In genomic region chr1:33099290-33100118, GRCh38 we compare ENCODE assay signal across 8 cellular contexts. TPM values are rescaled to one million over a fixed set of nuclear protein-coding genes. Genes with fewer than 3 reads are reported as not detected.
DNase-seq lines count a peak whose midpoint lies in the region; ATAC-seq and TF ChIP-seq lines count a peak whose summit lies in the region.

No MANE protein-coding gene starts in this region.

- peak overlapping the region in 2 of 3 experiments; percentile 57 to 62 for H3K27ac Mint-ChIP-seq in nephron
- H3K27ac Mint-ChIP-seq in Caco-2 (ENCODE audit: unreplicated experiment): no peak overlapping the region

- H3K4me1 Mint-ChIP-seq in nephron (peaks cover 38% of the 10 kb centered on the region), Caco-2 (ENCODE audit: low read depth, unreplicated experiment) (no peaks in the 10 kb centered on the region)

- H3K9me3 ChIP-seq in breast epithelium (no peaks in the 10 kb centered on the region), upper lobe of right lung (no peaks in the 10 kb centered on the region), Caco-2 (no peaks in the 10 kb centered on the region)

- H3K4me3 Mint-ChIP-seq in nephron (peak overlapping the region in 1 of 3 experiments; percentile 42), Caco-2 (ENCODE audit: unreplicated experiment) (no peak overlapping the region)

- no peaks in the 10 kb centered on the region for H3K27me3 ChIP-seq in breast epithelium
- no peaks in the 10 kb centered on the region for H3K27me3 ChIP-seq in upper lobe of right lung
- H3K27me3 ChIP-seq in Caco-2 (replicated peaks; ENCODE audit: control insufficient read depth, insufficient read depth, low read length): no peaks in the 10 kb centered on the region; the same call in 1 of the 2 replicates

- H3K4me1 ChIP-seq in breast epithelium (peaks cover 0 to 3% of the 10 kb centered on the region in 2 donors), upper lobe of right lung (peaks cover 11% of the 10 kb centered on the region), Caco-2 (no peaks in the 10 kb centered on the region)

- intact Hi-C loops in breast epithelium (cut with DNase I; ENCODE audit: low total_unique reads) (loop anchor here (10.0 kb wide), 1 partner anchor 165 kb away; no protein-coding TSS in a partner anchor), upper lobe of right lung (cut with DNase I) (no loop called here), Caco-2 (cut with micrococcal nuclease; ENCODE audit: unreplicated experiment) (loop anchor here (10.0 kb wide), 1 partner anchor 515 kb away; no protein-coding TSS in a partner anchor)

- TF ChIP-seq CTCF in breast epithelium (IDR thresholded peaks at IDR 0.05) (peak; percentile 36 to 85 (median 85)), nephron (IDR thresholded peaks at IDR 0.05; ENCODE audit: unreplicated experiment in 3 of 3) (no peak), upper lobe of right lung (IDR thresholded peaks at IDR 0.05) (peak; percentile 28), Caco-2 (IDR thresholded peaks at IDR 0.05; ENCODE audit: insufficient read depth in 1 of 2, low read depth in 1 of 2, low read length in 1 of 2, severe bottlenecking in 1 of 2, unreplicated experiment in 1 of 2) (no peak)

- TF ChIP-seq POLR2A in breast epithelium (IDR thresholded peaks at IDR 0.05): no peak

- H3K9me3 Mint-ChIP-seq in nephron (no peaks in the 10 kb centered on the region), Caco-2 (ENCODE audit: unreplicated experiment) (no peaks in the 10 kb centered on the region)

- CTCF ChIA-PET in Caco-2 (lab: Charles Lee): no interaction called here

- no TSS peak for BruUV-seq in Caco-2 (replicated peaks; lab: Mats Ljungman, UMichigan)

- H3K36me3 ChIP-seq in breast epithelium (no peaks in the 10 kb centered on the region), upper lobe of right lung (no peaks in the 10 kb centered on the region), Caco-2 (ENCODE audit: control insufficient read depth, insufficient read depth, low read length) (no peaks in the 10 kb centered on the region)

- POLR2A ChIA-PET in Caco-2 (lab: Charles Lee): no interaction called here

- ATAC-seq in upper lobe of right lung: peak; percentile 90

- peak; percentile 24 for DNase-seq in GM19238 (ENCODE audit: insufficient read length, low spot score)
- DNase-seq in HPDE6-E6E7 (ENCODE audit: extremely low spot score): peak; percentile 94
- peak; percentile 97 for DNase-seq in UCSD-AML1 (lab: John Stamatoyannopoulos, UW; ENCODE audit: unreplicated experiment)
- DNase-seq in breast epithelium (ENCODE audit: low spot score in 2 of 2): peak; percentile 69 to 99
- no peak for DNase-seq in upper lobe of right lung
- no peak for DNase-seq in Caco-2
- no peak for DNase-seq in DMS153 treated with DMSO at 0.1 percent for 48 hours (lab: John Stamatoyannopoulos, UW; ENCODE audit: unreplicated experiment)

- H3K27ac ChIP-seq in breast epithelium (peak overlapping the region; percentile 89 to 91), upper lobe of right lung (peak overlapping the region; percentile 42)

- no peaks in the 10 kb centered on the region for H3K27me3 Mint-ChIP-seq in nephron (ENCODE audit: low read depth)
- H3K27me3 Mint-ChIP-seq in Caco-2 (ENCODE audit: insufficient read depth, unreplicated experiment): no peaks in the 10 kb centered on the region

- peaks cover 14% of the 10 kb centered on the region for H3K36me3 Mint-ChIP-seq in nephron (ENCODE audit: low read depth)
- H3K36me3 Mint-ChIP-seq in Caco-2 (ENCODE audit: insufficient read depth, unreplicated experiment): no peaks in the 10 kb centered on the region

- H3K4me3 ChIP-seq in breast epithelium (no peak overlapping the region), upper lobe of right lung (no peak overlapping the region), Caco-2 (ENCODE audit: low read depth, low read length) (no peak overlapping the region)

RNA-seq across cellular contexts. Expression of gene AZIN2, which starts 18.6 kb away (rescaled TPM):
- 10 to 100 TPM in 1 of 3 donors, 1 to 10 TPM in 2; 1.9 to 11.8 (median 7.9) TPM for total RNA-seq in breast epithelium
- 2.3 TPM for total RNA-seq in upper lobe of right lung
- 1.5 and 2.3 TPM in 2 replicates for total RNA-seq in Caco-2 (2022)

Comparison
In these comparisons a context has a peak if more than half of its experiments do, and no peak if none do; other contexts are left out.
1. DNase-seq: peak in GM19238 (single experiment), HPDE6-E6E7 (single experiment), UCSD-AML1 (single experiment) and breast epithelium (2 of 2); none in upper lobe of right lung (single experiment), Caco-2 (0 of 2) and DMS153 treated with DMSO at 0.1 percent for 48 hours (single experiment).
2. CTCF ChIP-seq: peak in breast epithelium (3 of 3) and upper lobe of right lung (single experiment); none in nephron (0 of 3) and Caco-2 (0 of 2).